ENCODE assay signal across 8 cellular contexts in genomic region chr17:333626-334396, GRCh38. TPM values are rescaled to one million over a fixed set of nuclear protein-coding genes. Genes with fewer than 3 reads are reported as not detected.
DNase-seq lines count a peak whose midpoint lies in the region; ATAC-seq and TF ChIP-seq lines count a peak whose summit lies in the region.

No MANE protein-coding gene starts in this region.

- intact Hi-C loops in A673 (cut with micrococcal nuclease; ENCODE audit: unreplicated experiment), result no loop called here

- CTCF ChIA-PET in A673 (lab: Charles Lee), result no interaction called here

- BruUV-seq in A673 (replicated peaks; lab: Mats Ljungman, UMichigan), result no TSS peak

- DNase-seq in RPMI7951 (ENCODE audit: low read depth) (peak; percentile 60), lung microvascular endothelial cell (ENCODE audit: low read depth in 2 of 2) (peak; percentile 80 to 84), NCI-H2171 (lab: John Stamatoyannopoulos, UW) (no peak), A673 (ENCODE audit: low spot score) (no peak)

- H3K27me3 ChIP-seq in duodenal mucosa (ENCODE audit: control insufficient read depth in 1 of 2, insufficient read depth in 2 of 2, low read length in 2 of 2) (no peaks in the 10 kb centered on the region), stomach smooth muscle (ENCODE audit: control insufficient read depth in 1 of 2, insufficient read depth in 2 of 2, low read length in 2 of 2) (peaks cover 0 to 3% of the 10 kb centered on the region in 2 donors), A673 (replicated peaks; ENCODE audit: insufficient read depth, low read depth, low read length, poor library complexity) (no peaks in the 10 kb centered on the region)

- H3K9ac ChIP-seq in duodenal mucosa (ENCODE audit: low read depth in 1 of 2, low read length in 2 of 2) (no peak overlapping the region), stomach smooth muscle (ENCODE audit: low read length in 2 of 2) (peak overlapping the region in 1 of 2 donors; percentile 55)

- no peak for TF ChIP-seq CTCF in A673 (conservative IDR thresholded peaks at IDR 0.05; ENCODE audit: low read depth, low read length)

- H3K4me1 ChIP-seq in duodenal mucosa (ENCODE audit: control insufficient read depth in 1 of 2, insufficient read depth in 2 of 2, low read length in 2 of 2) (peaks cover 8 to 26% of the 10 kb centered on the region in 2 donors), stomach smooth muscle (ENCODE audit: control insufficient read depth, insufficient read depth, low read length) (peaks cover 9% of the 10 kb centered on the region), A673 (ENCODE audit: insufficient read depth, low read length, poor library complexity, severe bottlenecking) (peaks cover 16% of the 10 kb centered on the region)

- H3K27ac ChIP-seq in duodenal mucosa (ENCODE audit: low read depth, low read length) (peak overlapping the region; percentile 50), stomach smooth muscle (ENCODE audit: low read length) (peak overlapping the region; percentile 71), A673 (ENCODE audit: low read depth, low read length, poor library complexity, severe bottlenecking) (no peak overlapping the region)

- H3K36me3 ChIP-seq in duodenal mucosa (ENCODE audit: control insufficient read depth in 1 of 2, insufficient read depth in 2 of 2, low read length in 2 of 2), result no peaks in the 10 kb centered on the region
- no peaks in the 10 kb centered on the region for H3K36me3 ChIP-seq in stomach smooth muscle (ENCODE audit: control insufficient read depth in 2 of 2, insufficient read depth in 2 of 2, low read length in 2 of 2)
- no peaks in the 10 kb centered on the region for H3K36me3 ChIP-seq in A673 (ENCODE audit: insufficient read depth, low read length, poor library complexity, severe bottlenecking)

- no peaks in the 10 kb centered on the region for H3K9me3 ChIP-seq in duodenal mucosa (ENCODE audit: control insufficient read depth in 1 of 2, low read length in 2 of 2)
- no peaks in the 10 kb centered on the region for H3K9me3 ChIP-seq in stomach smooth muscle (ENCODE audit: control insufficient read depth in 2 of 2, low read length in 2 of 2)
- H3K9me3 ChIP-seq in A673 (ENCODE audit: low read depth, low read length, poor library complexity, severe bottlenecking), result no peaks in the 10 kb centered on the region

- H3K4me3 ChIP-seq in duodenal mucosa (ENCODE audit: low read depth in 1 of 2, low read length in 2 of 2) (no peak overlapping the region), stomach smooth muscle (ENCODE audit: low read length in 2 of 2) (peak overlapping the region; percentile 31 to 44), A673 (ENCODE audit: low read depth, low read length, poor library complexity, severe bottlenecking) (no peak overlapping the region)

- POLR2A ChIA-PET in A673 (lab: Charles Lee; ENCODE audit: low non-redundant PET), result no interaction called here

- no peak for ATAC-seq in HG03432 (IDR thresholded peaks at IDR 0.05; ENCODE audit: unreplicated experiment)
- no peak for ATAC-seq in HG03159 (IDR thresholded peaks at IDR 0.05; ENCODE audit: unreplicated experiment)

RNA-seq across cellular contexts. Expression of gene RPH3AL, which starts 18.8 kb away (rescaled TPM):
- total RNA-seq in RPMI7951 (2014; rRNA removed; shearing (Covaris generic)), result 0.78 and 1.2 TPM in 2 replicates
- 8.9 and 22.2 TPM in 2 replicates for total RNA-seq in lung microvascular endothelial cell
- 0.82 and 1.3 TPM in 2 replicates for total RNA-seq in A673 (2021)

Comparison
In these comparisons a context has a peak if more than half of its experiments do, and no peak if none do; other contexts are left out.
1. DNase-seq: peak in RPMI7951 (single experiment) and lung microvascular endothelial cell (2 of 2); none in NCI-H2171 (single experiment) and A673 (single experiment).
2. H3K4me3 ChIP-seq: peak in stomach smooth muscle (2 of 2); none in duodenal mucosa (0 of 2) and A673 (single experiment).